8 cellular contexts compared by ENCODE assay signal in the genomic region with DNA sequence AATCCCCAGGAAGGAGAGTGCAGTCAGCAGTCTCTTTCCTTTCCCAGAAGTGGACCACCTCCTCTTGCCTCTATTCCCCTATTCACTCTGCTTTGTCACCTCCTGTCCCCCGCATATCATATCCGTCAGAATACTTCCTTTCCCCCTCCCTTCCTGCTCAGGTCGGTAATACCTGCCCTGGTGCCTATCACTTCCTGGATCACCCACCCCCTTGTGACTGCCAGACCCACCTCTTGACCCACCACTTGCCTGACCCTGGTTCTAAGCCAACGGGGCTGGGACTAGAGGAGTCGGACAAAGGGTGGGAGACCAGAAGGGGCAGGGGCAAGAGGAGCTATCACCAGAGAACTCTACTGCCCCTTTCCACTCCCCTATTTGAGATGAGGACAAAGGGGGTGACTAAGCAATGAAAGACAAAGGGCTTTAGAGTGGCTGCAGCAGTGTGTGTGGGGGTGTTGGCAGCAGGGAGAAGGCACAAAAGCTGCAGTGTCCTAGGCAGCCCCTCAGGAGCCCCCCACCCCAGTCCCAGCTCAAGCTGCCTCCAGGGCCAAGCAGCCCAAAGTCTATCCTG. TPM values are rescaled to one million over a fixed set of nuclear protein-coding genes. Genes with fewer than 3 reads are reported as not detected.
DNase-seq lines count a peak whose midpoint lies in the region; TF ChIP-seq lines count a peak whose summit lies in the region.
"Had no signal": no experiment of that assay in that cellular context is flagged by ENCODE, and none has a peak within 500 bp of the region (broad histone marks: within the 10 kb centered on the region; RNA-seq: fewer than 3 reads in every experiment).

No MANE protein-coding gene starts in this region.

- H2AFZ ChIP-seq in OCI-LY7 (ENCODE audit: low read length), result peak overlapping the region; percentile 94
- H2AFZ ChIP-seq in mesenchymal stem cell (ENCODE audit: low read depth, low read length), result no peak overlapping the region

- intact Hi-C loops in OCI-LY7 (cut with micrococcal nuclease; ENCODE audit: unreplicated experiment) (no loop called here), breast epithelium (cut with DNase I; ENCODE audit: low total_unique reads) (no loop called here)

- H4K91ac ChIP-seq in mesenchymal stem cell (ENCODE audit: low read length), result peak overlapping the region; percentile 0

- H3K4ac ChIP-seq in mesenchymal stem cell (ENCODE audit: low read depth in 1 of 2, low read length in 2 of 2), result peak overlapping the region; percentile 47 to 56

- H3K4me1 ChIP-seq in OCI-LY7 (ENCODE audit: insufficient read depth, low read length, poor library complexity, severe bottlenecking) (peaks cover 39% of the 10 kb centered on the region), breast epithelium (peaks cover 24% of the 10 kb centered on the region in 2 donors), mesenchymal stem cell (ENCODE audit: control insufficient read depth, insufficient read depth, low read depth, low read length) (peaks cover 14% of the 10 kb centered on the region)

- H3K4me2 ChIP-seq in OCI-LY7 (ENCODE audit: low read length), result 0 out of 2 replicates have a peak overlapping the region, but pooled peaks have one; percentile 12
- H3K4me2 ChIP-seq in mesenchymal stem cell (ENCODE audit: low read length, poor library complexity, severe bottlenecking), result no peak overlapping the region

- 74% methylated on average over 3 of the region's 5 CpGs for WGBS in mesenchymal stem cell

- peaks cover 7% of the 10 kb centered on the region for H3K79me1 ChIP-seq in mesenchymal stem cell (replicated peaks; ENCODE audit: low read length, poor library complexity, severe bottlenecking)

- H3K9ac ChIP-seq in mesenchymal stem cell (ENCODE audit: low read length), result peak overlapping the region; percentile 95

- no peaks in the 10 kb centered on the region for H4K20me1 ChIP-seq in OCI-LY7 (ENCODE audit: insufficient read depth, low read length)

- peaks cover 11% of the 10 kb centered on the region for H3K36me3 ChIP-seq in OCI-LY7 (ENCODE audit: insufficient read depth, low read length)
- no peaks in the 10 kb centered on the region for H3K36me3 ChIP-seq in breast epithelium
- peaks cover 4 to 19% of the 10 kb centered on the region in 2 experiments for H3K36me3 ChIP-seq in mesenchymal stem cell (ENCODE audit: control insufficient read depth in 1 of 2, insufficient read depth in 2 of 2, low read depth in 1 of 2, low read length in 2 of 2)

- H3K9me3 ChIP-seq in OCI-LY7 (ENCODE audit: low read length), result no peaks in the 10 kb centered on the region
- no peaks in the 10 kb centered on the region for H3K9me3 ChIP-seq in breast epithelium
- H3K9me3 ChIP-seq in mesenchymal stem cell (ENCODE audit: control insufficient read depth, low read length), result no peaks in the 10 kb centered on the region

- H2BK120ac ChIP-seq in mesenchymal stem cell (ENCODE audit: low read depth, low read length), result peak overlapping the region; percentile 68

- H2BK12ac ChIP-seq in mesenchymal stem cell (ENCODE audit: low read length in 2 of 2), result peak overlapping the region in 1 of 2 experiments; percentile 57

- CTCF ChIA-PET in OCI-LY7 (lab: Charles Lee; ENCODE audit: unreplicated experiment), result interaction anchor here (2.4 kb wide), 1 partner anchor 25 kb away, joined by 12 read pairs; the partner anchor contains the start of gene TOMM40L

- H4K8ac ChIP-seq in mesenchymal stem cell (ENCODE audit: low read length), result peak overlapping the region; percentile 99

- H2BK15ac ChIP-seq in mesenchymal stem cell (ENCODE audit: low read depth, poor library complexity, severe bottlenecking), result peak overlapping the region; percentile 80

- no TSS peak for BruUV-seq in OCI-LY7 (replicated peaks; lab: Mats Ljungman, UMichigan)

- no peak overlapping the region for H3K23ac ChIP-seq in mesenchymal stem cell (ENCODE audit: low read length in 2 of 2)

- no peaks in the 10 kb centered on the region for H3K9me2 ChIP-seq in OCI-LY7 (ENCODE audit: insufficient read depth, low read length)

- H3K4me3 ChIP-seq in OCI-LY7 (ENCODE audit: low read depth, low read length, poor library complexity, severe bottlenecking), result no peak overlapping the region
- H3K4me3 ChIP-seq in breast epithelium, result peak overlapping the region in 1 of 3 donors; percentile 69
- peak overlapping the region in 1 of 2 experiments; percentile 91 for H3K4me3 ChIP-seq in mesenchymal stem cell (ENCODE audit: insufficient read depth in 1 of 2, low read depth in 1 of 2, low read length in 2 of 2)

- no peak overlapping the region for H2AK5ac ChIP-seq in mesenchymal stem cell (ENCODE audit: low read length, severe bottlenecking)

- H3K18ac ChIP-seq in mesenchymal stem cell (ENCODE audit: low read depth in 1 of 2, low read length in 2 of 2), result no peak overlapping the region

- no peak overlapping the region for H2BK5ac ChIP-seq in mesenchymal stem cell (ENCODE audit: low read depth, low read length, poor library complexity, severe bottlenecking)

- POLR2A ChIA-PET in OCI-LY7 (lab: Charles Lee), result interaction anchor here (1.1 to 2.8 kb wide), 2 partner anchors 11 to 14 kb away, joined by 5 to 17 read pairs; no protein-coding TSS in a partner anchor

- DNase-seq in OCI-LY7 (ENCODE audit: low spot score) (no peak), breast epithelium (ENCODE audit: low spot score in 2 of 2) (no peak), mesenchymal stem cell (no peak), superior temporal gyrus (ENCODE audit: extremely low spot score) (peak; percentile 88), SK-N-DZ (ENCODE audit: low spot score) (no peak), RKO (ENCODE audit: low spot score) (no peak)
- no peak for DNase-seq in central memory CD4-positive, alpha-beta T cell

- TF ChIP-seq POLR2A in breast epithelium (IDR thresholded peaks at IDR 0.05), result no peak

- H3K27me3 ChIP-seq in breast epithelium (no peaks in the 10 kb centered on the region), mesenchymal stem cell (ENCODE audit: control insufficient read depth in 1 of 2, insufficient read depth in 1 of 2, low read length in 2 of 2) (no peaks in the 10 kb centered on the region)

- peaks cover 4% of the 10 kb centered on the region; the same call in 1 of the 2 replicates for H3K79me2 ChIP-seq in OCI-LY7 (ENCODE audit: insufficient read depth, low read depth, low read length)

- H3K27ac ChIP-seq in OCI-LY7 (ENCODE audit: low read depth, low read length, poor library complexity, severe bottlenecking) (no peak overlapping the region), breast epithelium (peak overlapping the region; percentile 97 to 98), mesenchymal stem cell (ENCODE audit: low read length, poor library complexity, severe bottlenecking) (no peak overlapping the region)

- no peak overlapping the region for H3K14ac ChIP-seq in mesenchymal stem cell (ENCODE audit: low read length in 2 of 2)

- TF ChIP-seq CTCF in OCI-LY7 (conservative IDR thresholded peaks at IDR 0.05; ENCODE audit: low read length) (no peak), breast epithelium (IDR thresholded peaks at IDR 0.05) (no peak)

RNA-seq across cellular contexts. Expression of gene ADAMTS4, which starts 1.7 kb away (rescaled TPM):
- 0.03 TPM in 2 replicates for total RNA-seq in OCI-LY7 (2014; rRNA removed; shearing (Covaris generic))
- 0.07 and 0.15 TPM in 2 replicates for total RNA-seq in OCI-LY7 (2022)
- 10 to 100 TPM in 2 of 3 donors, 1 to 10 TPM in 1; 4.8 to 85.5 (median 24.6) TPM for total RNA-seq in breast epithelium
- 0.03 TPM for polyA plus RNA-seq in mesenchymal stem cell (2013, experiment 1 of 2)
- polyA plus RNA-seq in mesenchymal stem cell (2013, experiment 2 of 2), result 0.12 TPM
- polyA plus RNA-seq in SK-N-DZ (2014; cell fraction: cytosol; rRNA removed), result 10.0 and 12.4 TPM in 2 replicates
- 3.5 and 5.3 TPM in 2 replicates for polyA plus RNA-seq in SK-N-DZ (2014; cell fraction: nucleus; rRNA removed)

RNA-seq across cellular contexts. Expression of gene NDUFS2, which starts 1.7 kb away (rescaled TPM):
- total RNA-seq in OCI-LY7 (2014; rRNA removed; shearing (Covaris generic)), result 62.9 and 76.4 TPM in 2 replicates
- 72.1 and 73.4 TPM in 2 replicates for total RNA-seq in OCI-LY7 (2022)
- 100 to 1,000 TPM; 102 to 129 (median 116) TPM for total RNA-seq in breast epithelium
- 47.0 TPM for polyA plus RNA-seq in mesenchymal stem cell (2013, experiment 1 of 2)
- 43.3 TPM for polyA plus RNA-seq in mesenchymal stem cell (2013, experiment 2 of 2)
- 142 and 179 TPM in 2 replicates for polyA plus RNA-seq in SK-N-DZ (2014; cell fraction: cytosol; rRNA removed)
- polyA plus RNA-seq in SK-N-DZ (2014; cell fraction: nucleus; rRNA removed), result 131 and 153 TPM in 2 replicates

RNA-seq across cellular contexts. Expression of gene FCER1G, which starts 14.6 kb away (rescaled TPM):
- total RNA-seq in OCI-LY7 (2014; rRNA removed; shearing (Covaris generic)), result 3.2 TPM in 1 of 2 replicates, not detected in the other
- total RNA-seq in OCI-LY7 (2022) (0.88 and 1.2 TPM in 2 replicates), breast epithelium (100 to 1,000 TPM in 1 of 3 donors, 10 to 100 TPM in 2; 40.3 to 153 (median 70.1) TPM)
- polyA plus RNA-seq in mesenchymal stem cell (2013, experiment 1 of 2), result 0.51 TPM
- polyA plus RNA-seq in mesenchymal stem cell (2013, experiment 2 of 2), result 0.56 TPM
- not detected in 2 replicates for polyA plus RNA-seq in SK-N-DZ (2014; cell fraction: cytosol; rRNA removed)
- polyA plus RNA-seq in SK-N-DZ (2014; cell fraction: nucleus; rRNA removed), result 1.9 TPM in 1 of 2 replicates, not detected in the other

RNA-seq across cellular contexts. Expression of gene APOA2, which starts 22.9 kb away (rescaled TPM):
- total RNA-seq in OCI-LY7 (2014; rRNA removed; shearing (Covaris generic)), result not detected in 2 replicates
- total RNA-seq in OCI-LY7 (2022) (not detected in 2 replicates), breast epithelium (not detected)
- not detected for polyA plus RNA-seq in mesenchymal stem cell (2013, experiment 1 of 2)
- not detected for polyA plus RNA-seq in mesenchymal stem cell (2013, experiment 2 of 2)
- polyA plus RNA-seq in SK-N-DZ (2014; cell fraction: cytosol; rRNA removed), result not detected in 2 replicates
- not detected in 2 replicates for polyA plus RNA-seq in SK-N-DZ (2014; cell fraction: nucleus; rRNA removed)
- total RNA-seq: cerebellum had no signal

RNA-seq across cellular contexts. Expression of gene B4GALT3, which starts 23.2 kb away (rescaled TPM):
- total RNA-seq in OCI-LY7 (2014; rRNA removed; shearing (Covaris generic)), result 36.2 and 39.1 TPM in 2 replicates
- total RNA-seq in OCI-LY7 (2022), result 41.7 and 49.8 TPM in 2 replicates
- total RNA-seq in breast epithelium, result 10 to 100 TPM; 23.4 to 41.3 (median 29.4) TPM
- 34.5 TPM for polyA plus RNA-seq in mesenchymal stem cell (2013, experiment 1 of 2)
- 34.5 TPM for polyA plus RNA-seq in mesenchymal stem cell (2013, experiment 2 of 2)
- 62.1 and 67.2 TPM in 2 replicates for polyA plus RNA-seq in SK-N-DZ (2014; cell fraction: cytosol; rRNA removed)
- 52.3 and 64.2 TPM in 2 replicates for polyA plus RNA-seq in SK-N-DZ (2014; cell fraction: nucleus; rRNA removed)

Comparison
In these comparisons a context has a peak if more than half of its experiments do, and no peak if none do; other contexts are left out.
1. H3K27ac ChIP-seq: peak in breast epithelium (2 of 2); none in OCI-LY7 (single experiment) and mesenchymal stem cell (single experiment).
2. RNA of gene ADAMTS4, which starts 1.7 kb away (total RNA-seq): 4.8 to 85.5 TPM in breast epithelium; 0.03 to 0.15 TPM in OCI-LY7; every median in the first group is over 4 times any median in the second.
3. RNA of gene FCER1G, which starts 14.6 kb away (total RNA-seq): 40.3 to 153 TPM in breast epithelium; 0.88 to 3.2 TPM in OCI-LY7; every median in the first group is over 4 times any median in the second.